9 cellular contexts compared by ENCODE assay signal in the genomic region with DNA sequence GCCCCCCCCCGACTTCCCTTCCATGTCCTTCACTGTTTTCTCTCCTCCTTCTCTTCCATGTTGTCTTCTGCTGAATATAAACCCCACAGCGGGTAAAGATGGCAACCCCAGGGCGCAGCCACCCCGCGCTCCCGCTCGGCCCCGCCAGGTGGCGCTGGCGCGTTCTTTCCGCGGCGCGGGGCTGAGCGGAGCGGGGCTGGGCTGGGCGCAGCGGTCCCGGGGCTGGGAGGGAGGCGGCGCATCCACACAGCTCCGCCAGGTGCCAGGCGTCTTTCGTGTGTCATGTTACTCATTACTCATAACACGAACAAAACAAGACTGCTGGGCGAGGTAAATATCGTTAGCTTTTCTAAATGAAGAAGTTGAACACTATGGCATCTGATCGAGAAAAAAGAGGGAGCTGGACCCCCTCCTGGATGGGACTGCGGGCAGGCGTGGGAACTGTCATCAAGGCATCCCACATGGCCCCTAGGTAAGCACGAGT.
DNase-seq lines count a peak whose midpoint lies in the region; ATAC-seq, FAIRE-seq and TF ChIP-seq lines count a peak whose summit lies in the region.
"Had no signal": no experiment of that assay in that cellular context is flagged by ENCODE, and none has a peak within 500 bp of the region (broad histone marks: within the 10 kb centered on the region; RNA-seq: fewer than 3 reads in every experiment).

No MANE protein-coding gene starts in this region.

- CTCF ChIA-PET in H1 (lab: Charles Lee; ENCODE audit: partially characterized antibody) = interaction anchor here (0.8 to 11.9 kb wide), 24 partner anchors 9 to 775 kb away, joined by 3 to 115 read pairs (median 4); no protein-coding TSS in a partner anchor

- in situ Hi-C loops in Caki2 (cut with HindIII; ENCODE audit: low pct_unique_long_range_greater_than_20kb, low sequenced_read_pairs) = no loop called here

- POLR2A ChIA-PET in H1 (lab: Charles Lee; ENCODE audit: partially characterized antibody) = no interaction called here

- no peak overlapping the region for H2BK5ac ChIP-seq in H1 (ENCODE audit: low read depth, low read length)

- H3K56ac ChIP-seq in H1 (replicated peaks; ENCODE audit: insufficient read length, low read depth, low read length) = no peak overlapping the region

- TF ChIP-seq CTCF in H1 (IDR thresholded peaks at IDR 0.05; ENCODE audit: control extremely low read depth in 1 of 3, insufficient read depth in 1 of 3, low read depth in 1 of 3, low read length in 3 of 3) (peak; percentile 82 to 94 (median 86)), pancreas (IDR thresholded peaks at IDR 0.05) (peak; percentile 9 to 34 (median 26))

- H3K4me3 ChIP-seq in H1 (ENCODE audit: extremely low read depth in 1 of 4, insufficient read depth in 2 of 4, low read depth in 3 of 4, low read length in 4 of 4) (no peak overlapping the region), pancreas (no peak overlapping the region)

- no peak overlapping the region for H4K91ac ChIP-seq in H1 (replicated peaks; ENCODE audit: insufficient read length, low read length)

- no peak overlapping the region for H2AK5ac ChIP-seq in H1 (ENCODE audit: low read depth, low read length)

- DNase-seq in Caki2 (ENCODE audit: low read depth) = peak; percentile 27
- DNase-seq in NCI-H460 (ENCODE audit: extremely low read depth, low read depth) = peak; percentile 16
- DNase-seq in H1 (ENCODE audit: low read depth in 1 of 2, low spot score in 2 of 2) = peak in 1 of 2 experiments; percentile 94
- DNase-seq in pancreas = peak in 1 of 6 donors; percentile 67
- no peak for DNase-seq in NCI-H2227 treated with DMSO at 0.1 percent for 48 hours (lab: John Stamatoyannopoulos, UW)
- DNase-seq in left lobe of liver (ENCODE audit: low spot score) = no peak
- DNase-seq in SIG-M5 (lab: John Stamatoyannopoulos, UW) = no peak
- DNase-seq: left cardiac atrium had no signal

- no peak overlapping the region for H2BK15ac ChIP-seq in H1 (ENCODE audit: low read length)

- no peak overlapping the region for H4K8ac ChIP-seq in H1 (ENCODE audit: extremely low read depth, insufficient read depth, low read length)

- H3K4me1 ChIP-seq in H1 (replicated peaks in 1 of 4; ENCODE audit: control insufficient read depth in 3 of 4, insufficient read depth in 4 of 4, low read length in 3 of 4) (peaks cover 0 to 11% (median 4%) of the 10 kb centered on the region in 4 experiments; a peak in 5 of 7 replicates), pancreas (no peaks in the 10 kb centered on the region)

- no peak overlapping the region for H2BK12ac ChIP-seq in H1 (ENCODE audit: low read depth, low read length)

- H3K27me3 ChIP-seq in H1 (replicated peaks in 1 of 4; ENCODE audit: control insufficient read depth in 3 of 4, extremely low read depth in 1 of 4, insufficient read depth in 3 of 4, low read length in 3 of 4) (peaks cover 0 to 38% (median 23%) of the 10 kb centered on the region in 4 experiments; a peak in 6 of 7 replicates), pancreas (no peaks in the 10 kb centered on the region)

- H3K23me2 ChIP-seq in H1 (ENCODE audit: low read depth, low read length) = peaks cover 2% of the 10 kb centered on the region

- H3K9ac ChIP-seq in H1 (replicated peaks in 1 of 4; ENCODE audit: extremely low read depth in 1 of 4, low read depth in 3 of 4, low read length in 3 of 4) = no peak overlapping the region

- no peak overlapping the region for H2BK120ac ChIP-seq in H1 (replicated peaks; ENCODE audit: low read depth, low read length)

- TF ChIP-seq RAD21 in H1 (IDR thresholded peaks at IDR 0.05 in 1 of 2, conservative IDR thresholded peaks at IDR 0.05 in 1 of 2; ENCODE audit: low read depth in 2 of 2, low read length in 2 of 2) = peak; percentile 48 to 69

- no peak overlapping the region for H3K4ac ChIP-seq in H1 (replicated peaks; ENCODE audit: insufficient read length, low read depth, low read length)

- ATAC-seq in GM19351 (IDR thresholded peaks at IDR 0.05; ENCODE audit: unreplicated experiment) (peak; percentile 55), pancreas (peak in 3 of 4 donors; percentile 22 to 43 (median 36)), left lobe of liver (no peak)

- intact Hi-C loops in pancreas (cut with DNase I) = no loop called here

- H4K20me1 ChIP-seq in H1 (replicated peaks in 1 of 2; ENCODE audit: control insufficient read depth in 1 of 2, insufficient read depth in 2 of 2, low read length in 2 of 2) = peaks cover 0 to 4% of the 10 kb centered on the region in 2 experiments

- peak overlapping the region in 1 of 2 experiments; percentile 54; a peak in 2 of 4 replicates for H3K4me2 ChIP-seq in H1 (ENCODE audit: insufficient read depth in 1 of 2, low read depth in 2 of 2, low read length in 2 of 2)

- 22% methylated on average over 17 of the region's 32 CpGs; no CpG with 5 or more reads in 1 of the 2 experiments for WGBS in H1 (ENCODE audit: extremely low coverage in 1 of 2, insufficient coverage in 1 of 2, insufficient read length in 1 of 2, insufficient replicate concordance in 2 of 2, low coverage in 1 of 2, low lambda C conversion rate in 2 of 2, missing lambda C conversion rate in 1 of 2), 2 experiments
- WGBS in pancreas, 2 donors = 7 to 8% methylated on average over 32 of the region's 32 CpGs

- no peak overlapping the region for H3K18ac ChIP-seq in H1 (ENCODE audit: extremely low read depth, low read length)

- H3K23ac ChIP-seq in H1 (ENCODE audit: insufficient read length) = no peak overlapping the region

- no peak for TF ChIP-seq POLR2A in H1 (IDR thresholded peaks at IDR 0.05; ENCODE audit: control extremely low read depth in 1 of 2, low read depth in 2 of 2, low read length in 2 of 2)

- no peaks in the 10 kb centered on the region for H3K9me3 ChIP-seq in H1 (ENCODE audit: insufficient read depth in 2 of 2, low read depth in 1 of 2, low read length in 1 of 2)
- H3K9me3 ChIP-seq in pancreas = no peaks in the 10 kb centered on the region

- H3K79me1 ChIP-seq in H1 (ENCODE audit: low read depth, low read length) = no peaks in the 10 kb centered on the region

- no peak overlapping the region for H3K27ac ChIP-seq in H1 (ENCODE audit: low read depth, low read length)
- H3K27ac ChIP-seq in pancreas = no peak overlapping the region

- no peaks in the 10 kb centered on the region for H3K36me3 ChIP-seq in H1 (ENCODE audit: control insufficient read depth in 2 of 4, insufficient read depth in 4 of 4, low read length in 3 of 4)
- H3K36me3 ChIP-seq in pancreas = no peaks in the 10 kb centered on the region

- H3K79me2 ChIP-seq in H1 (ENCODE audit: control insufficient read depth in 1 of 2, insufficient read depth in 2 of 2, low read length in 2 of 2) = no peaks in the 10 kb centered on the region

- no peak overlapping the region for H4K5ac ChIP-seq in H1 (ENCODE audit: insufficient read length, low read depth, low read length)

- no peak overlapping the region for H2AFZ ChIP-seq in H1 (ENCODE audit: low read length)

- no peak overlapping the region for H3K14ac ChIP-seq in H1 (ENCODE audit: insufficient read length)

- FAIRE-seq in H1 (lab: Jason Lieb, UNC) (no peak), pancreas (lab: Jason Lieb, UNC) (no peak)

- TF ChIP-seq EP300 in H1 (IDR thresholded peaks at IDR 0.05; ENCODE audit: borderline replicate concordance in 1 of 2, low read depth in 2 of 2, low read length in 2 of 2) = no peak

- no peak overlapping the region for H2BK20ac ChIP-seq in H1 (ENCODE audit: low read length)

TF ChIP-seq in H1, 55 proteins besides CTCF, POLR2A, EP300 and RAD21 (continues in another document):
- TF ChIP-seq BCL11A (IDR thresholded peaks at IDR 0.05; ENCODE audit: low read depth in 2 of 2, low read length in 2 of 2) (no peak), RBBP5 (IDR thresholded peaks at IDR 0.05; ENCODE audit: borderline replicate concordance, low read depth, low read length) (no peak), HDAC2 (IDR thresholded peaks at IDR 0.05; ENCODE audit: borderline replicate concordance in 1 of 2, low read depth in 2 of 2, low read length in 2 of 2) (no peak), SAP30 (IDR thresholded peaks at IDR 0.05; ENCODE audit: insufficient read depth, insufficient replicate concordance, low read length) (no peak), ASH2L (IDR thresholded peaks at IDR 0.05; ENCODE audit: low read length) (peak; percentile 32), FOSL1 (IDR thresholded peaks at IDR 0.05; ENCODE audit: insufficient read depth, low read depth, low read length) (no peak), BACH1 (IDR thresholded peaks at IDR 0.05; ENCODE audit: low read length) (no peak), GTF2F1 (IDR thresholded peaks at IDR 0.05; ENCODE audit: borderline replicate concordance, low read depth, low read length) (no peak), SIRT6 (IDR thresholded peaks at IDR 0.05; ENCODE audit: low read length) (no peak), GABPA (IDR thresholded peaks at IDR 0.05; ENCODE audit: borderline replicate concordance, insufficient read depth, low read length) (peak; percentile 63; the same call in 1 of the 2 replicates), ZNF274 (IDR thresholded peaks at IDR 0.05; ENCODE audit: borderline replicate concordance, extremely low read depth, low read length) (no peak), POLR2AphosphoS5 (IDR thresholded peaks at IDR 0.05; ENCODE audit: low read depth, low read length) (no peak), CREB1 (IDR thresholded peaks at IDR 0.05) (no peak), TCF12 (IDR thresholded peaks at IDR 0.05; ENCODE audit: low read depth, low read length) (0 out of 2 replicates have a peak, but pooled peaks have one; percentile 6), YY1 (IDR thresholded peaks at IDR 0.05; ENCODE audit: low read depth, low read length) (peak; percentile 91), TAF7 (optimal IDR thresholded peaks at IDR 0.05; ENCODE audit: borderline replicate concordance, low read depth, low read length) (no peak)
- TF ChIP-seq, protein P1, sequence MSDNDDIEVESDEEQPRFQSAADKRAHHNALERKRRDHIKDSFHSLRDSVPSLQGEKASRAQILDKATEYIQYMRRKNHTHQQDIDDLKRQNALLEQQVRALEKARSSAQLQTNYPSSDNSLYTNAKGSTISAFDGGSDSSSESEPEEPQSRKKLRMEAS (IDR thresholded peaks at IDR 0.05) = peak; percentile 17; the same call in 1 of the 2 replicates

Comparison
In these comparisons a context has a peak if more than half of its experiments do, and no peak if none do; other contexts are left out.
1. DNase-seq: peak in Caki2 (single experiment) and NCI-H460 (single experiment); none in NCI-H2227 treated with DMSO at 0.1 percent for 48 hours (single experiment), left lobe of liver (single experiment) and SIG-M5 (single experiment).